ENCODE assay signal across 1 cellular context in genomic region chr9:107282759-107283620, GRCh38.
TF ChIP-seq lines count a peak whose summit lies in the region.

RAD23B (plus strand) TSS chr9:107283279; CDS start chr9:107283630, 351 bp downstream.

TF ChIP-seq in WTC11, 78 proteins besides CTCF, POLR2A, EP300 and RAD21 (continued from another document):
- TF ChIP-seq ZNF232 (CRISPR knock-in tag; IDR thresholded peaks at IDR 0.05) = peak; percentile 19; the same call in 1 of the 2 replicates
- TF ChIP-seq, protein P1, sequence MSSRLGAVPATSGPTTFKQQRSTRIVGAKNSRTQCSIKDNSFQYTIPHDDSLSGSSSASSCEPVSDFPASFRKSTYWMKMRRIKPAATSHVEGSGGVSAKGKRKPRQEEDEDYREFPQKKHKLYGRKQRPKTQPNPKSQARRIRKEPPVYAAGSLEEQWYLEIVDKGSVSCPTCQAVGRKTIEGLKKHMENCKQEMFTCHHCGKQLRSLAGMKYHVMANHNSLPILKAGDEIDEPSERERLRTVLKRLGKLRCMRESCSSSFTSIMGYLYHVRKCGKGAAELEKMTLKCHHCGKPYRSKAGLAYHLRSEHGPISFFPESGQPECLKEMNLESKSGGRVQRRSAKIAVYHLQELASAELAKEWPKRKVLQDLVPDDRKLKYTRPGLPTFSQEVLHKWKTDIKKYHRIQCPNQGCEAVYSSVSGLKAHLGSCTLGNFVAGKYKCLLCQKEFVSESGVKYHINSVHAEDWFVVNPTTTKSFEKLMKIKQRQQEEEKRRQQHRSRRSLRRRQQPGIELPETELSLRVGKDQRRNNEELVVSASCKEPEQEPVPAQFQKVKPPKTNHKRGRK (CRISPR knock-in tag; IDR thresholded peaks at IDR 0.05; ENCODE audit: borderline replicate concordance) = no peak
- TF ChIP-seq, protein P2, sequence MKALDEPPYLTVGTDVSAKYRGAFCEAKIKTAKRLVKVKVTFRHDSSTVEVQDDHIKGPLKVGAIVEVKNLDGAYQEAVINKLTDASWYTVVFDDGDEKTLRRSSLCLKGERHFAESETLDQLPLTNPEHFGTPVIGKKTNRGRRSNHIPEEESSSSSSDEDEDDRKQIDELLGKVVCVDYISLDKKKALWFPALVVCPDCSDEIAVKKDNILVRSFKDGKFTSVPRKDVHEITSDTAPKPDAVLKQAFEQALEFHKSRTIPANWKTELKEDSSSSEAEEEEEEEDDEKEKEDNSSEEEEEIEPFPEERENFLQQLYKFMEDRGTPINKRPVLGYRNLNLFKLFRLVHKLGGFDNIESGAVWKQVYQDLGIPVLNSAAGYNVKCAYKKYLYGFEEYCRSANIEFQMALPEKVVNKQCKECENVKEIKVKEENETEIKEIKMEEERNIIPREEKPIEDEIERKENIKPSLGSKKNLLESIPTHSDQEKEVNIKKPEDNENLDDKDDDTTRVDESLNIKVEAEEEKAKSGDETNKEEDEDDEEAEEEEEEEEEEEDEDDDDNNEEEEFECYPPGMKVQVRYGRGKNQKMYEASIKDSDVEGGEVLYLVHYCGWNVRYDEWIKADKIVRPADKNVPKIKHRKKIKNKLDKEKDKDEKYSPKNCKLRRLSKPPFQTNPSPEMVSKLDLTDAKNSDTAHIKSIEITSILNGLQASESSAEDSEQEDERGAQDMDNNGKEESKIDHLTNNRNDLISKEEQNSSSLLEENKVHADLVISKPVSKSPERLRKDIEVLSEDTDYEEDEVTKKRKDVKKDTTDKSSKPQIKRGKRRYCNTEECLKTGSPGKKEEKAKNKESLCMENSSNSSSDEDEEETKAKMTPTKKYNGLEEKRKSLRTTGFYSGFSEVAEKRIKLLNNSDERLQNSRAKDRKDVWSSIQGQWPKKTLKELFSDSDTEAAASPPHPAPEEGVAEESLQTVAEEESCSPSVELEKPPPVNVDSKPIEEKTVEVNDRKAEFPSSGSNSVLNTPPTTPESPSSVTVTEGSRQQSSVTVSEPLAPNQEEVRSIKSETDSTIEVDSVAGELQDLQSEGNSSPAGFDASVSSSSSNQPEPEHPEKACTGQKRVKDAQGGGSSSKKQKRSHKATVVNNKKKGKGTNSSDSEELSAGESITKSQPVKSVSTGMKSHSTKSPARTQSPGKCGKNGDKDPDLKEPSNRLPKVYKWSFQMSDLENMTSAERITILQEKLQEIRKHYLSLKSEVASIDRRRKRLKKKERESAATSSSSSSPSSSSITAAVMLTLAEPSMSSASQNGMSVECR (CRISPR knock-in tag; IDR thresholded peaks at IDR 0.05; ENCODE audit: borderline replicate concordance) = peak; percentile 32; the same call in 1 of the 2 replicates
- no peak for TF ChIP-seq NFYB (CRISPR knock-in tag; conservative IDR thresholded peaks at IDR 0.05; ENCODE audit: low read depth)
- no peak for TF ChIP-seq NR1H2 (CRISPR knock-in tag; IDR thresholded peaks at IDR 0.05)
- TF ChIP-seq CDX4 (CRISPR knock-in tag; IDR thresholded peaks at IDR 0.05; ENCODE audit: borderline replicate concordance) = no peak
- TF ChIP-seq, protein P3, sequence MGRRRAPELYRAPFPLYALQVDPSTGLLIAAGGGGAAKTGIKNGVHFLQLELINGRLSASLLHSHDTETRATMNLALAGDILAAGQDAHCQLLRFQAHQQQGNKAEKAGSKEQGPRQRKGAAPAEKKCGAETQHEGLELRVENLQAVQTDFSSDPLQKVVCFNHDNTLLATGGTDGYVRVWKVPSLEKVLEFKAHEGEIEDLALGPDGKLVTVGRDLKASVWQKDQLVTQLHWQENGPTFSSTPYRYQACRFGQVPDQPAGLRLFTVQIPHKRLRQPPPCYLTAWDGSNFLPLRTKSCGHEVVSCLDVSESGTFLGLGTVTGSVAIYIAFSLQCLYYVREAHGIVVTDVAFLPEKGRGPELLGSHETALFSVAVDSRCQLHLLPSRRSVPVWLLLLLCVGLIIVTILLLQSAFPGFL (CRISPR knock-in tag; IDR thresholded peaks at IDR 0.05; ENCODE audit: borderline replicate concordance) = no peak
- TF ChIP-seq, protein P4, sequence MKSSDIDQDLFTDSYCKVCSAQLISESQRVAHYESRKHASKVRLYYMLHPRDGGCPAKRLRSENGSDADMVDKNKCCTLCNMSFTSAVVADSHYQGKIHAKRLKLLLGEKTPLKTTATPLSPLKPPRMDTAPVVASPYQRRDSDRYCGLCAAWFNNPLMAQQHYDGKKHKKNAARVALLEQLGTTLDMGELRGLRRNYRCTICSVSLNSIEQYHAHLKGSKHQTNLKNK (CRISPR knock-in tag; IDR thresholded peaks at IDR 0.05) = no peak
- no peak; the same call in 1 of the 2 replicates for TF ChIP-seq IRF2 (CRISPR knock-in tag; IDR thresholded peaks at IDR 0.05; ENCODE audit: borderline replicate concordance, low read depth)
- 0 out of 2 replicates have a peak, but pooled peaks have one; percentile 82 for TF ChIP-seq ZNF138 (CRISPR knock-in tag; conservative IDR thresholded peaks at IDR 0.05)
- TF ChIP-seq NFATC4 (CRISPR knock-in tag; IDR thresholded peaks at IDR 0.05) = 0 out of 2 replicates have a peak, but pooled peaks have one; percentile 48
- TF ChIP-seq TEAD1 (CRISPR knock-in tag; IDR thresholded peaks at IDR 0.05) = peak; percentile 75; the same call in 1 of the 2 replicates
- TF ChIP-seq RORB (CRISPR knock-in tag; IDR thresholded peaks at IDR 0.05) = no peak
- TF ChIP-seq ZNF281 (CRISPR knock-in tag; IDR thresholded peaks at IDR 0.05) = peak; percentile 99
- no peak for TF ChIP-seq GTF2I (CRISPR knock-in tag; conservative IDR thresholded peaks at IDR 0.05)
- TF ChIP-seq GABPB1 (CRISPR knock-in tag; IDR thresholded peaks at IDR 0.05) = peak; percentile 59; the same call in 1 of the 2 replicates
- TF ChIP-seq ZNF425 (CRISPR knock-in tag; conservative IDR thresholded peaks at IDR 0.05) = no peak
- peak; percentile 38; the same call in 1 of the 2 replicates for TF ChIP-seq ATF1 (CRISPR knock-in tag; IDR thresholded peaks at IDR 0.05)
- no peak for TF ChIP-seq GRHL2 (CRISPR knock-in tag; IDR thresholded peaks at IDR 0.05; ENCODE audit: insufficient replicate concordance, severe bottlenecking)
- TF ChIP-seq SOX15 (CRISPR knock-in tag; IDR thresholded peaks at IDR 0.05) = no peak
- TF ChIP-seq, protein P5, sequence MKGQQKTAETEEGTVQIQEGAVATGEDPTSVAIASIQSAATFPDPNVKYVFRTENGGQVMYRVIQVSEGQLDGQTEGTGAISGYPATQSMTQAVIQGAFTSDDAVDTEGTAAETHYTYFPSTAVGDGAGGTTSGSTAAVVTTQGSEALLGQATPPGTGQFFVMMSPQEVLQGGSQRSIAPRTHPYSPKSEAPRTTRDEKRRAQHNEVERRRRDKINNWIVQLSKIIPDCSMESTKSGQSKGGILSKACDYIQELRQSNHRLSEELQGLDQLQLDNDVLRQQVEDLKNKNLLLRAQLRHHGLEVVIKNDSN (CRISPR knock-in tag; IDR thresholded peaks at IDR 0.05) = peak; percentile 47; the same call in 1 of the 2 replicates
- no peak for TF ChIP-seq ZNF219 (CRISPR knock-in tag; IDR thresholded peaks at IDR 0.05; ENCODE audit: borderline replicate concordance)
- no peak for TF ChIP-seq PRRX2 (CRISPR knock-in tag; IDR thresholded peaks at IDR 0.05)
- peak; percentile 68; the same call in 1 of the 2 replicates for TF ChIP-seq ZBTB21 (CRISPR knock-in tag; IDR thresholded peaks at IDR 0.05; ENCODE audit: borderline replicate concordance)
- TF ChIP-seq ZBTB43 (CRISPR knock-in tag; IDR thresholded peaks at IDR 0.05) = 0 out of 2 replicates have a peak, but pooled peaks have one; percentile 7
- peak; percentile 51; the same call in 1 of the 2 replicates for TF ChIP-seq CREM (CRISPR knock-in tag; IDR thresholded peaks at IDR 0.05)
- TF ChIP-seq ZSCAN18 (CRISPR knock-in tag; IDR thresholded peaks at IDR 0.05) = no peak
- TF ChIP-seq, protein P6, sequence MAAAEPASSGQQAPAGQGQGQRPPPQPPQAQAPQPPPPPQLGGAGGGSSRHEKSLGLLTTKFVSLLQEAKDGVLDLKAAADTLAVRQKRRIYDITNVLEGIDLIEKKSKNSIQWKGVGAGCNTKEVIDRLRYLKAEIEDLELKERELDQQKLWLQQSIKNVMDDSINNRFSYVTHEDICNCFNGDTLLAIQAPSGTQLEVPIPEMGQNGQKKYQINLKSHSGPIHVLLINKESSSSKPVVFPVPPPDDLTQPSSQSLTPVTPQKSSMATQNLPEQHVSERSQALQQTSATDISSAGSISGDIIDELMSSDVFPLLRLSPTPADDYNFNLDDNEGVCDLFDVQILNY (CRISPR knock-in tag; IDR thresholded peaks at IDR 0.05) = peak; percentile 28; the same call in 1 of the 2 replicates
- TF ChIP-seq EMX1 (CRISPR knock-in tag; IDR thresholded peaks at IDR 0.05) = no peak
- TF ChIP-seq JAZF1 (CRISPR knock-in tag; IDR thresholded peaks at IDR 0.05) = no peak
- TF ChIP-seq SP1 (CRISPR knock-in tag; conservative IDR thresholded peaks at IDR 0.05) = peak; percentile 77
- peak; percentile 84; the same call in 1 of the 2 replicates for TF ChIP-seq SMAD3 (CRISPR knock-in tag; IDR thresholded peaks at IDR 0.05; ENCODE audit: borderline replicate concordance)
